In the genomic region with DNA sequence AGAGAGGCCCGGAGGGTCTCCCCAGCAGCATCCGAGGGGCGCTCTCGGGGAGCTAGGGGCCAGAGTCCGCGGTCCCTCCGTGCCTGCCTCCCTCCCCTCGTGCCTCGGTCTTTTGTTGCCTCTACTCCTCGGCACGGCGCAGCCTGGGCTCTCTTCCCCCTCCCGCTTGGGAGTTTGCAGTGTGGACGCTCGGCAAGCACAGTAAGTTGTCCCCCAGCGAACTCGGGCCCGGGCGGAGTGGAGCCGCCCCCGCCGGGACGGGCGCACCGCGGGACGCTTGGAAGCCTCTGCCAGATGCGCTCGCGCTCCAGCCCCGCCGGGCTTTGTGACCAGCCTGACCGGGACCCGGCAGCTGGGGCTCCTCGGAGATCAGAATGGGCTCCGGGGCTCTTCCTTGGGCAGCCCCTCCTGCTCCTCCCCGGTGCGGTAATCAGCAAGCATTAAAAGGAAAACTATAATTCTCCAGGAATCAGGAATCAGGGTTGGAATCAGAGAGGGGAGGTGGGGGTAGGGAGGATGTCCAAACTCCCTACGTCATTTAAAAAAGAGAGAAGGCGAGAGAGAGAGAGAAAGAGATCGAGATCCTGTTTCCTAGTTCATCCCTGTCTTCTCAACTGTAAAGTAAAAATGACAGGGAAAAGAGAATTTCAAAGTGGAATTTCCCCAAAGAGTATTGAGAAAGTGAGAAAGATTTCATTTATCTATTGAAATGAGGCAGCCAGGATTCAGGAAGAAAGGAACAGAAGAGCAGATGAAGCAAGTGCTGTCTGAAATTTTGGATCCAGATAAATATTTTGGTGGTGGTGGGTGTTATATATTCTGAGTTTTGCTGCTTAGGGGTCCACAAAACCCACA, we compare ENCODE assay signal across 8 cellular contexts. TPM values are rescaled to one million over a fixed set of nuclear protein-coding genes. Genes with fewer than 3 reads are reported as not detected.
A peak's percentile ranks its signal among the peaks of the same experiment; 100 is the strongest.
DNase-seq lines count a peak whose midpoint lies in the region; ATAC-seq and TF ChIP-seq lines count a peak whose summit lies in the region.

No MANE protein-coding gene starts in this region.

- ATAC-seq in gastrocnemius medialis = no peak

- H3K9me3 ChIP-seq in iPS-18c (ENCODE audit: control insufficient read depth, insufficient read depth, low read length) (no peaks in the 10 kb centered on the region), gastrocnemius medialis (no peaks in the 10 kb centered on the region)

- no peak overlapping the region for H3K27ac ChIP-seq in gastrocnemius medialis

- H3K36me3 ChIP-seq in gastrocnemius medialis = no peaks in the 10 kb centered on the region

- peak; percentile 8 for DNase-seq in stimulated activated CD4-positive, alpha-beta T cell treated with anti-CD3 and anti-CD28 coated beads, Interleukin-15, amount 100 ng/mL, for 24 hours
- DNase-seq in stimulated activated CD4-positive, alpha-beta T cell treated with anti-CD3 and anti-CD28 coated beads, Interleukin-2, amount 100 ng/mL, for 48 hours = no peak
- DNase-seq in activated T-cell treated with anti-CD3 and anti-CD28 coated beads, Interleukin-2, amount 50 U/mL, for 48 hours = peak; percentile 18 to 24
- DNase-seq in gastrocnemius medialis = no peak
- no peak for DNase-seq in stimulated activated CD4-positive, alpha-beta T cell treated with anti-CD3 and anti-CD28 coated beads, Interleukin-12 subunit alpha, Interleukin-12 subunit beta, amount 100 ng/mL, for 4 hours
- no peak for DNase-seq in stimulated activated naive CD4-positive, alpha-beta T cell treated with Interleukin-2 at 50 U/mL for 16 hours (lab: John Stamatoyannopoulos, UW)
- DNase-seq in stimulated activated CD4-positive, alpha-beta T cell treated with anti-CD3 and anti-CD28 coated beads, Interleukin-2, amount 100 ng/mL, for 24 hours = no peak

- H3K4me1 ChIP-seq in gastrocnemius medialis = peaks cover 0 to 11% of the 10 kb centered on the region in 2 donors

- intact Hi-C loops in gastrocnemius medialis (cut with DNase I; ENCODE audit: low total_unique reads) = loop anchor here (10.0 kb wide), 1 partner anchor 291 kb away; no protein-coding TSS in a partner anchor

- in situ Hi-C loops in gastrocnemius medialis (cut with MboI; ENCODE audit: low sequenced_read_pairs in 4 of 4) = loop anchor here in 3 of 4 donors (25.0 kb wide), 2 partner anchors 591 to 991 kb away; no protein-coding TSS in a partner anchor

- peak overlapping the region; percentile 72 for H3K4me3 ChIP-seq in iPS-18c (ENCODE audit: insufficient read depth, low read depth, low read length)
- H3K4me3 ChIP-seq in gastrocnemius medialis = peak overlapping the region; percentile 39 to 51 (median 45)

- TF ChIP-seq POLR2A in gastrocnemius medialis (IDR thresholded peaks at IDR 0.05) = no peak

- no peak for TF ChIP-seq CTCF in gastrocnemius medialis (IDR thresholded peaks at IDR 0.05 in 4 of 5, conservative IDR thresholded peaks at IDR 0.05 in 1 of 5)

- peaks cover 57 to 67% (median 67%) of the 10 kb centered on the region in 3 donors for H3K27me3 ChIP-seq in gastrocnemius medialis

RNA-seq across cellular contexts. Expression of a gene that starts 0.8 kb away (rescaled TPM):
- under 1 TPM in 1 of 4 donors, not detected in 3; 0.07 TPM for total RNA-seq in gastrocnemius medialis

Comparison
In these comparisons a context has a peak if more than half of its experiments do, and no peak if none do; other contexts are left out.
1. DNase-seq: peak in stimulated activated CD4-positive, alpha-beta T cell treated with anti-CD3 and anti-CD28 coated beads, Interleukin-15, amount 100 ng/mL, for 24 hours (single experiment) and activated T-cell treated with anti-CD3 and anti-CD28 coated beads, Interleukin-2, amount 50 U/mL, for 48 hours (2 of 2); none in stimulated activated CD4-positive, alpha-beta T cell treated with anti-CD3 and anti-CD28 coated beads, Interleukin-2, amount 100 ng/mL, for 48 hours (0 of 2), gastrocnemius medialis (0 of 2), stimulated activated CD4-positive, alpha-beta T cell treated with anti-CD3 and anti-CD28 coated beads, Interleukin-12 subunit alpha, Interleukin-12 subunit beta, amount 100 ng/mL, for 4 hours (single experiment), stimulated activated naive CD4-positive, alpha-beta T cell treated with Interleukin-2 at 50 U/mL for 16 hours (single experiment) and stimulated activated CD4-positive, alpha-beta T cell treated with anti-CD3 and anti-CD28 coated beads, Interleukin-2, amount 100 ng/mL, for 24 hours (0 of 2).